In the genomic region with DNA sequence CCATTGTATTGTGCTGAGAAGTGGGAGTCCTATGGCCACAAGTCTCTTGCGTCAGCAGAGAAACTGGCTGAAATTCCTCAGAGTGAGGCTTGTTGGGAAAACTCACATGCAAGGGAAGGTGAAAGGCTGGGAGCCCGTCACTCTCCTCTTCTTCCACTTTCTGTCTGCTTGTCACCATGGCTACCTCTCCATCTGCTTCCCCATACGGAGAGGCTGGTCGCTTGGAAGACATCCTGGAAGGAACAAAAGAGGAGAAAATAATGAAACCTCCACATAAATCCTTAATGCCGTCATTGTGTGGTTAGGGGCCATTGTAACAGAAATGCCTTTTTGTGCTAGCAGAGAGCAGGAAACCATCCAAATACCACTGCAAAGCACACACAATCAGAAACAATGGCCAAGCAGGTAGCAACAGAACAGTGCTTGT, we compare ENCODE assay signal across 14 cellular contexts. TPM values are rescaled to one million over a fixed set of nuclear protein-coding genes. Genes with fewer than 3 reads are reported as not detected.
DNase-seq lines count a peak whose midpoint lies in the region; ATAC-seq and TF ChIP-seq lines count a peak whose summit lies in the region.
"Had no signal": no experiment of that assay in that cellular context is flagged by ENCODE, and none has a peak within 500 bp of the region (broad histone marks: within the 10 kb centered on the region; RNA-seq: fewer than 3 reads in every experiment).

No MANE protein-coding gene starts in this region.

- TF ChIP-seq CTCF in gastrocnemius medialis (IDR thresholded peaks at IDR 0.05 in 4 of 5, conservative IDR thresholded peaks at IDR 0.05 in 1 of 5) = no peak

- DNase-seq in DMS 273 (lab: John Stamatoyannopoulos, UW; ENCODE audit: unreplicated experiment) = peak; percentile 47
- no peak for DNase-seq in DMS 273 treated with DMSO at 0.1 percent for 48 hours (lab: John Stamatoyannopoulos, UW)
- DNase-seq in NCI-H748 treated with DMSO at 0.1 percent for 48 hours (lab: John Stamatoyannopoulos, UW) = peak; percentile 66
- peak; percentile 63 for DNase-seq in glomerular endothelial cell (ENCODE audit: extremely low read depth, low read depth, low spot score)
- DNase-seq in renal cortical epithelial cell (ENCODE audit: low read depth) = peak; percentile 47
- no peak for DNase-seq in stimulated activated CD4-positive, alpha-beta T cell treated with anti-CD3 and anti-CD28 coated beads, Interleukin-15, amount 100 ng/mL, for 24 hours
- DNase-seq in gastrocnemius medialis = no peak
- no peak for DNase-seq in NK-92 treated with Interleukin-12 subunit alpha and Interleukin-12 subunit beta, amount 100 ng/mL, for 24 hours (lab: John Stamatoyannopoulos, UW)
- DNase-seq: DMS79, T-helper 9 cell, upper lobe of left lung had no signal

- H3K27ac ChIP-seq in gastrocnemius medialis = no peak overlapping the region
- H3K27ac ChIP-seq: 22Rv1, ascending aorta, upper lobe of left lung had no signal

- no peaks in the 10 kb centered on the region for H3K27me3 ChIP-seq in gastrocnemius medialis
- H3K27me3 ChIP-seq: ascending aorta, upper lobe of left lung had no signal

- H3K9me3 ChIP-seq in gastrocnemius medialis = no peaks in the 10 kb centered on the region
- H3K9me3 ChIP-seq: ascending aorta, upper lobe of left lung had no signal

- ATAC-seq in gastrocnemius medialis = no peak
- ATAC-seq: Panc1 had no signal

- in situ Hi-C loops in gastrocnemius medialis (cut with MboI; ENCODE audit: low sequenced_read_pairs in 4 of 4) = no loop called here

- H3K36me3 ChIP-seq in gastrocnemius medialis = no peaks in the 10 kb centered on the region
- H3K36me3 ChIP-seq: upper lobe of left lung had no signal

- intact Hi-C loops in gastrocnemius medialis (cut with DNase I; ENCODE audit: low total_unique reads) = no loop called here

- no peak overlapping the region for H3K4me3 ChIP-seq in gastrocnemius medialis
- H3K4me3 ChIP-seq: ascending aorta, upper lobe of left lung had no signal

- no peak for TF ChIP-seq POLR2A in gastrocnemius medialis (IDR thresholded peaks at IDR 0.05)

- H3K4me1 ChIP-seq in gastrocnemius medialis = no peaks in the 10 kb centered on the region
- H3K4me1 ChIP-seq: ascending aorta, upper lobe of left lung had no signal

RNA-seq across cellular contexts. Expression of a gene that starts 53.7 kb away (rescaled TPM):
- 1.5 and 2.2 TPM in 2 replicates for total RNA-seq in glomerular endothelial cell
- total RNA-seq in renal cortical epithelial cell = 1.0 TPM in 1 of 2 replicates, not detected in the other
- total RNA-seq in gastrocnemius medialis = 1 to 10 TPM; 1.3 to 9.6 (median 3.3) TPM

Comparison
In these comparisons a context has a peak if more than half of its experiments do, and no peak if none do; other contexts are left out.
1. DNase-seq: peak in DMS 273 (single experiment), NCI-H748 treated with DMSO at 0.1 percent for 48 hours (single experiment), glomerular endothelial cell (single experiment) and renal cortical epithelial cell (single experiment); none in DMS 273 treated with DMSO at 0.1 percent for 48 hours (single experiment), stimulated activated CD4-positive, alpha-beta T cell treated with anti-CD3 and anti-CD28 coated beads, Interleukin-15, amount 100 ng/mL, for 24 hours (single experiment), gastrocnemius medialis (0 of 2) and NK-92 treated with Interleukin-12 subunit alpha and Interleukin-12 subunit beta, amount 100 ng/mL, for 24 hours (single experiment).